In genomic region chr21:29074007-29074376, GRCh38 we compare ENCODE assay signal across 2 cellular contexts.
TF ChIP-seq lines count a peak whose summit lies in the region.

No MANE protein-coding gene starts in this region.

TF ChIP-seq in A549, 52 proteins besides CTCF, POLR2A, EP300 and RAD21:
- TF ChIP-seq PBX3 (IDR thresholded peaks at IDR 0.05) (no peak), JUN (IDR thresholded peaks at IDR 0.05) (0 out of 5 replicates have a peak, but pooled peaks of 1 of the 2 experiments have one; percentile 1)

TF ChIP-seq in GM23338, 12 proteins besides CTCF, POLR2A, EP300 and RAD21:
- TF ChIP-seq ZNF462 (CRISPR knock-in tag; IDR thresholded peaks at IDR 0.05) (no peak), STAT1 (IDR thresholded peaks at IDR 0.05; ENCODE audit: unreplicated experiment) (no peak), ETS1 (IDR thresholded peaks at IDR 0.05) (no peak), EZH2phosphoT487 (IDR thresholded peaks at IDR 0.05; ENCODE audit: unreplicated experiment) (no peak), POLR2AphosphoS5 (IDR thresholded peaks at IDR 0.05; ENCODE audit: low read depth) (no peak), REST (IDR thresholded peaks at IDR 0.05; ENCODE audit: unreplicated experiment) (no peak), CREB1 (CRISPR knock-in tag; IDR thresholded peaks at IDR 0.05; ENCODE audit: low read depth) (no peak), JUNB (IDR thresholded peaks at IDR 0.05; ENCODE audit: unreplicated experiment) (no peak), NANOG (IDR thresholded peaks at IDR 0.05; ENCODE audit: borderline replicate concordance) (no peak), EZH2 (IDR thresholded peaks at IDR 0.05; ENCODE audit: low read depth, unreplicated experiment) (no peak), ZNF114 (CRISPR knock-in tag; IDR thresholded peaks at IDR 0.05) (no peak), ZNF331 (CRISPR knock-in tag; IDR thresholded peaks at IDR 0.05; ENCODE audit: low read depth) (no peak)
TF ChIP-seq in GM23338: peak in this region for 0.
